ENCODE assay signal across 38 cellular contexts in genomic region chr6:107171513-107171912, GRCh38.
"Had no signal": no experiment of that assay in that cellular context is flagged by ENCODE, and none has a peak within 500 bp of the region (broad histone marks: within the 10 kb centered on the region; RNA-seq: fewer than 3 reads in every experiment).

No MANE protein-coding gene starts in this region.

- H3K27me3 ChIP-seq: adrenal gland, ascending aorta, body of pancreas, brain microvascular endothelial cell, breast epithelium, cardiac muscle cell had no signal

- H3K36me3 ChIP-seq: adrenal gland, ascending aorta, brain microvascular endothelial cell, breast epithelium, cardiac muscle cell had no signal

- H3K27ac Mint-ChIP-seq: activated naive CD4-positive, alpha-beta T cell treated with anti-CD3 and anti-CD28 coated beads for 36 hours; activated naive CD4-positive, alpha-beta T cell treated with anti-CD3 and anti-CD28 coated beads, Interleukin-2, amount 10 ng/mL, durations not matched to agents 7 days and 5 days; activated naive CD4-positive, alpha-beta T cell treated with anti-CD3 and anti-CD28 coated beads, Interleukin-2, amount 50 U/mL, for 24 hours; activated naive CD4-positive, alpha-beta T cell treated with anti-CD3 and anti-CD28 coated beads, Interleukin-2, amount 50 U/mL, for 72 hours; activated naive CD8-positive, alpha-beta T cell; activated naive CD8-positive, alpha-beta T cell treated with anti-CD3 and anti-CD28 coated beads for 36 hours; activated naive CD8-positive, alpha-beta T cell treated with anti-CD3 and anti-CD28 coated beads, Interleukin-2, amount 10 ng/mL, durations not matched to agents 7 days and 5 days; activated naive CD8-positive, alpha-beta T cell treated with anti-CD3 and anti-CD28 coated beads, Interleukin-2, amount 50 U/mL, for 24 hours; activated T-cell treated with anti-CD3 and anti-CD28 coated beads, Interleukin-2, amount 50 U/mL, for 24 hours; activated T-cell treated with anti-CD3 and anti-CD28 coated beads, Interleukin-2, amount 50 U/mL, for 72 hours; activated T-helper 1 cell treated with anti-CD3 and anti-CD28 coated beads, Interleukin-12 subunit alpha, Interleukin-12 subunit beta, Interleukin-2, Interleukin-4 antibody, amounts not matched to agents 30 ng/mL and 10 ng/mL and 1 ng/mL, durations not matched to agents 14 hours and 24 hours and 36 hours; activated T-helper 17 cell treated with anti-CD3 and anti-CD28 coated beads, Interleukin-2, amount 50 U/mL, for 72 hours; activated T-helper 2 cell treated with anti-CD3 and anti-CD28 coated beads, Interferon-gamma antibody, Interleukin-2, Interleukin-4, amounts not matched to agents 10 μg/mL and 5 μg/mL and 100 μg/mL, durations not matched to agents 14 hours and 24 hours and 36 hours; brain had no signal

- H3K9me3 Mint-ChIP-seq: activated naive CD4-positive, alpha-beta T cell treated with anti-CD3 and anti-CD28 coated beads for 36 hours; activated naive CD4-positive, alpha-beta T cell treated with anti-CD3 and anti-CD28 coated beads, Interleukin-2, amount 50 U/mL, for 24 hours; activated naive CD8-positive, alpha-beta T cell treated with anti-CD3 and anti-CD28 coated beads for 36 hours; activated T-cell treated with anti-CD3 and anti-CD28 coated beads, Interleukin-2, amount 50 U/mL, for 24 hours; activated T-cell treated with anti-CD3 and anti-CD28 coated beads, Interleukin-2, amount 50 U/mL, for 4 hours; activated T-helper 1 cell treated with anti-CD3 and anti-CD28 coated beads, Interleukin-12 subunit alpha, Interleukin-12 subunit beta, Interleukin-2, Interleukin-4 antibody, amounts not matched to agents 30 ng/mL and 10 ng/mL and 1 ng/mL, durations not matched to agents 14 hours and 24 hours and 36 hours; activated T-helper 2 cell treated with anti-CD3 and anti-CD28 coated beads, Interferon-gamma antibody, Interleukin-2, Interleukin-4, amounts not matched to agents 10 μg/mL and 5 μg/mL and 100 μg/mL, durations not matched to agents 14 hours and 24 hours and 36 hours; central memory CD8-positive, alpha-beta T cell had no signal

- H3K27ac ChIP-seq: adrenal gland, ascending aorta, body of pancreas, brain microvascular endothelial cell, breast epithelium, cardiac muscle cell had no signal

- H3K4me3 Mint-ChIP-seq: activated naive CD4-positive, alpha-beta T cell treated with anti-CD3 and anti-CD28 coated beads for 36 hours; activated naive CD4-positive, alpha-beta T cell treated with anti-CD3 and anti-CD28 coated beads, Interleukin-2, amount 10 ng/mL, durations not matched to agents 7 days and 5 days; activated naive CD4-positive, alpha-beta T cell treated with anti-CD3 and anti-CD28 coated beads, Interleukin-2, amount 50 U/mL, for 24 hours; activated naive CD8-positive, alpha-beta T cell; activated naive CD8-positive, alpha-beta T cell treated with anti-CD3 and anti-CD28 coated beads for 36 hours; activated naive CD8-positive, alpha-beta T cell treated with anti-CD3 and anti-CD28 coated beads, Interleukin-2, amount 10 ng/mL, durations not matched to agents 7 days and 5 days; activated naive CD8-positive, alpha-beta T cell treated with anti-CD3 and anti-CD28 coated beads, Interleukin-2, amount 50 U/mL, for 24 hours; activated T-cell treated with anti-CD3 and anti-CD28 coated beads, Interleukin-2, amount 50 U/mL, for 24 hours; activated T-cell treated with anti-CD3 and anti-CD28 coated beads, Interleukin-2, amount 50 U/mL, for 4 hours; activated T-cell treated with anti-CD3 and anti-CD28 coated beads, Interleukin-2, amount 50 U/mL, for 72 hours; activated T-helper 1 cell treated with anti-CD3 and anti-CD28 coated beads, Interleukin-12 subunit alpha, Interleukin-12 subunit beta, Interleukin-2, Interleukin-4 antibody, amounts not matched to agents 30 ng/mL and 10 ng/mL and 1 ng/mL, durations not matched to agents 14 hours and 24 hours and 36 hours; activated T-helper 17 cell treated with anti-CD3 and anti-CD28 coated beads, Interleukin-2, amount 50 U/mL, for 72 hours; brain; central memory CD8-positive, alpha-beta T cell had no signal

- DNase-seq: activated effector memory CD4-positive, alpha-beta T cell treated with anti-CD3 and anti-CD28 coated beads, Interleukin-2, amount 50 U/mL, for 16 hours; activated effector memory CD4-positive, alpha-beta T cell treated with Interleukin-2 at 50 U/mL for 16 hours; activated gamma-delta T cell; activated gamma-delta T cell treated with Interleukin-2 at 50 U/mL for 16 hours; activated naive CD4-positive, alpha-beta T cell; activated naive CD4-positive, alpha-beta T cell treated with anti-CD3 and anti-CD28 coated beads for 36 hours; activated naive CD4-positive, alpha-beta T cell treated with anti-CD3 and anti-CD28 coated beads, Interleukin-2, amount 10 ng/mL, durations not matched to agents 7 days and 5 days; activated naive CD4-positive, alpha-beta T cell treated with anti-CD3 and anti-CD28 coated beads, Interleukin-2, amount 50 U/mL, for 16 hours; activated naive CD4-positive, alpha-beta T cell treated with Interleukin-2 at 50 U/mL for 16 hours; activated naive CD8-positive, alpha-beta T cell treated with anti-CD3 and anti-CD28 coated beads for 36 hours; activated naive CD8-positive, alpha-beta T cell treated with anti-CD3 and anti-CD28 coated beads, Interleukin-2, amount 10 ng/mL, durations not matched to agents 7 days and 5 days; activated naive CD8-positive, alpha-beta T cell treated with anti-CD3 and anti-CD28 coated beads, Interleukin-2, amount 50 U/mL, for 24 hours; activated T-cell treated with anti-CD3 and anti-CD28 coated beads, Interleukin-2, amount 50 U/mL, for 1 hour; activated T-cell treated with anti-CD3 and anti-CD28 coated beads, Interleukin-2, amount 50 U/mL, for 24 hours; activated T-cell treated with anti-CD3 and anti-CD28 coated beads, Interleukin-2, amount 50 U/mL, for 4 hours; activated T-cell treated with anti-CD3 and anti-CD28 coated beads, Interleukin-2, amount 50 U/mL, for 48 hours; activated T-cell treated with anti-CD3 and anti-CD28 coated beads, Interleukin-2, amount 50 U/mL, for 72 hours; adrenal gland; amniotic stem cell; amygdala; anterior cingulate cortex; aorta; body of pancreas; brain microvascular endothelial cell; caudate nucleus; central memory CD4-positive, alpha-beta T cell; cerebellar nuclear complex had no signal

- H3K4me1 ChIP-seq: adrenal gland, ascending aorta, body of pancreas, breast epithelium had no signal

- H3K36me3 Mint-ChIP-seq: activated naive CD4-positive, alpha-beta T cell treated with anti-CD3 and anti-CD28 coated beads, Interleukin-2, amount 50 U/mL, for 72 hours; activated naive CD8-positive, alpha-beta T cell treated with anti-CD3 and anti-CD28 coated beads for 36 hours; activated naive CD8-positive, alpha-beta T cell treated with anti-CD3 and anti-CD28 coated beads, Interleukin-2, amount 10 ng/mL, durations not matched to agents 7 days and 5 days had no signal

- H3K4me1 Mint-ChIP-seq: activated naive CD4-positive, alpha-beta T cell treated with anti-CD3 and anti-CD28 coated beads, Interleukin-2, amount 10 ng/mL, durations not matched to agents 7 days and 5 days; activated naive CD4-positive, alpha-beta T cell treated with anti-CD3 and anti-CD28 coated beads, Interleukin-2, amount 50 U/mL, for 24 hours; activated naive CD8-positive, alpha-beta T cell treated with anti-CD3 and anti-CD28 coated beads for 36 hours; activated naive CD8-positive, alpha-beta T cell treated with anti-CD3 and anti-CD28 coated beads, Interleukin-2, amount 10 ng/mL, durations not matched to agents 7 days and 5 days; activated naive CD8-positive, alpha-beta T cell treated with anti-CD3 and anti-CD28 coated beads, Interleukin-2, amount 50 U/mL, for 24 hours; activated T-helper 17 cell treated with anti-CD3 and anti-CD28 coated beads, Interleukin-2, amount 50 U/mL, for 72 hours; brain; central memory CD8-positive, alpha-beta T cell had no signal

- H3K9me3 ChIP-seq: adrenal gland, ascending aorta, body of pancreas, breast epithelium had no signal

- H3K4me3 ChIP-seq: adrenal gland, ascending aorta, body of pancreas, breast epithelium, cardiac muscle cell had no signal

- H3K27me3 Mint-ChIP-seq: activated naive CD4-positive, alpha-beta T cell treated with anti-CD3 and anti-CD28 coated beads, Interleukin-2, amount 10 ng/mL, durations not matched to agents 7 days and 5 days; activated naive CD4-positive, alpha-beta T cell treated with anti-CD3 and anti-CD28 coated beads, Interleukin-2, amount 50 U/mL, for 24 hours; activated naive CD8-positive, alpha-beta T cell; activated naive CD8-positive, alpha-beta T cell treated with anti-CD3 and anti-CD28 coated beads for 36 hours; activated naive CD8-positive, alpha-beta T cell treated with anti-CD3 and anti-CD28 coated beads, Interleukin-2, amount 10 ng/mL, durations not matched to agents 7 days and 5 days; activated naive CD8-positive, alpha-beta T cell treated with anti-CD3 and anti-CD28 coated beads, Interleukin-2, amount 50 U/mL, for 24 hours; activated T-cell treated with anti-CD3 and anti-CD28 coated beads, Interleukin-2, amount 50 U/mL, for 24 hours; activated T-helper 17 cell treated with anti-CD3 and anti-CD28 coated beads, Interleukin-2, amount 50 U/mL, for 72 hours; brain; central memory CD8-positive, alpha-beta T cell had no signal
